13 cellular contexts compared by ENCODE assay signal in genomic region chr3:65833761-65834505, GRCh38.
DNase-seq lines count a peak whose midpoint lies in the region; ATAC-seq and TF ChIP-seq lines count a peak whose summit lies in the region.
"Had no signal": no experiment of that assay in that cellular context is flagged by ENCODE, and none has a peak within 500 bp of the region (broad histone marks: within the 10 kb centered on the region; RNA-seq: fewer than 3 reads in every experiment).

No MANE protein-coding gene starts in this region.

- no peaks in the 10 kb centered on the region for H3K9me3 Mint-ChIP-seq in T-helper 2 cell treated with Interferon-gamma antibody and Interleukin-4, amounts not matched to agents 5 μg/mL and 100 μg/mL, for 36 hours

- peaks cover 33% of the 10 kb centered on the region for H3K4me1 ChIP-seq in HUES64 (ENCODE audit: insufficient read depth, low read length)
- peaks cover 41% of the 10 kb centered on the region for H3K4me1 ChIP-seq in mammary epithelial cell (ENCODE audit: insufficient read depth, low read length)
- peaks cover 5% of the 10 kb centered on the region for H3K4me1 ChIP-seq in right cardiac atrium (ENCODE audit: control insufficient read depth, insufficient read depth, low read length)
- H3K4me1 ChIP-seq in ovary (ENCODE audit: insufficient read depth), result no peaks in the 10 kb centered on the region

- peak overlapping the region; percentile 33 for H2AFZ ChIP-seq in mammary epithelial cell (ENCODE audit: low read depth, low read length)

- CTCF ChIA-PET in BJ (lab: Yijun Ruan, JAX) (interaction anchor here (0.6 to 2.6 kb wide), 5 partner anchors 9 to 301 kb away, joined by 3 to 8 read pairs (median 3); no protein-coding TSS in a partner anchor), mammary epithelial cell (lab: Charles Lee; ENCODE audit: low non-redundant PET) (interaction anchor here (0.6 kb wide), 2 partner anchors 22 to 51 kb away, joined by 3 read pairs; no protein-coding TSS in a partner anchor)

- TF ChIP-seq POLR2A in ovary (IDR thresholded peaks at IDR 0.05), result no peak

- H3K36me3 ChIP-seq in BJ (ENCODE audit: control insufficient read depth, insufficient read depth, low read length) (no peaks in the 10 kb centered on the region), HUES64 (ENCODE audit: insufficient read depth, low read length) (no peaks in the 10 kb centered on the region), mammary epithelial cell (ENCODE audit: insufficient read depth, low read length) (no peaks in the 10 kb centered on the region), ovary (no peaks in the 10 kb centered on the region)

- no peaks in the 10 kb centered on the region for H3K4me1 Mint-ChIP-seq in T-helper 2 cell treated with Interferon-gamma antibody and Interleukin-4, amounts not matched to agents 5 μg/mL and 100 μg/mL, for 36 hours (ENCODE audit: low read depth)

- H3K27me3 Mint-ChIP-seq in T-helper 2 cell treated with Interferon-gamma antibody and Interleukin-4, amounts not matched to agents 5 μg/mL and 100 μg/mL, for 36 hours (ENCODE audit: low read depth), result no peaks in the 10 kb centered on the region

- WGBS in HUES64, result 74% methylated on average over 2 of the region's 2 CpGs
- WGBS in mammary epithelial cell (ENCODE audit: low coverage, missing lambda C conversion rate), result 29% methylated on average over 2 of the region's 2 CpGs
- 51% methylated on average over 2 of the region's 2 CpGs for WGBS in right cardiac atrium
- WGBS in ovary, 3 donors, result 49 to 54% (median 52%) methylated on average over 2 of the region's 2 CpGs

- no peak overlapping the region for H3K4me3 Mint-ChIP-seq in T-helper 2 cell treated with Interferon-gamma antibody and Interleukin-4, amounts not matched to agents 5 μg/mL and 100 μg/mL, for 36 hours
- H3K4me3 Mint-ChIP-seq: CD14-positive monocyte had no signal

- in situ Hi-C loops in mammary epithelial cell (cut with MboI; ENCODE audit: low sequenced_read_pairs in 2 of 2), result no loop called here

- intact Hi-C loops in mammary epithelial cell (cut with micrococcal nuclease), result loop anchor here (5.0 kb wide), 1 partner anchor 203 kb away; the partner anchor contains the start of gene MAGI1
- intact Hi-C loops in right cardiac atrium (cut with DNase I), result no loop called here
- intact Hi-C loops in ovary (cut with DNase I), result no loop called here

- ATAC-seq in right cardiac atrium, result no peak

- H3K9me3 ChIP-seq in HUES64 (ENCODE audit: insufficient read depth, low read depth, low read length) (no peaks in the 10 kb centered on the region), mammary epithelial cell (replicated peaks; ENCODE audit: insufficient read depth, low read length) (no peaks in the 10 kb centered on the region), right cardiac atrium (ENCODE audit: control insufficient read depth, low read length) (no peaks in the 10 kb centered on the region), ovary (no peaks in the 10 kb centered on the region)

- H3K27ac Mint-ChIP-seq in T-helper 2 cell treated with Interferon-gamma antibody and Interleukin-4, amounts not matched to agents 5 μg/mL and 100 μg/mL, for 36 hours, result no peak overlapping the region
- H3K27ac Mint-ChIP-seq: CD14-positive monocyte had no signal

- H3K27me3 ChIP-seq in BJ (ENCODE audit: control insufficient read depth, insufficient read depth, low read length) (no peaks in the 10 kb centered on the region), HUES64 (ENCODE audit: insufficient read depth, low read length) (no peaks in the 10 kb centered on the region), mammary epithelial cell (ENCODE audit: insufficient read depth, low read length) (no peaks in the 10 kb centered on the region), right cardiac atrium (ENCODE audit: control insufficient read depth, insufficient read depth) (no peaks in the 10 kb centered on the region), ovary (no peaks in the 10 kb centered on the region)
- H3K27me3 ChIP-seq: dorsolateral prefrontal cortex had no signal

- H4K20me1 ChIP-seq in mammary epithelial cell (ENCODE audit: insufficient read depth, low read length), result no peaks in the 10 kb centered on the region

- H3K36me3 Mint-ChIP-seq in T-helper 2 cell treated with Interferon-gamma antibody and Interleukin-4, amounts not matched to agents 5 μg/mL and 100 μg/mL, for 36 hours (ENCODE audit: low read depth), result no peaks in the 10 kb centered on the region
- H3K36me3 Mint-ChIP-seq: CD14-positive monocyte had no signal

- H3K4me3 ChIP-seq in BJ (ENCODE audit: low read depth, low read length) (no peak overlapping the region), HUES64 (ENCODE audit: low read length) (no peak overlapping the region), mammary epithelial cell (replicated peaks in 1 of 3; ENCODE audit: insufficient read depth in 1 of 3, low read depth in 2 of 3, low read length in 3 of 3) (no peak overlapping the region), right cardiac atrium (ENCODE audit: low read length) (no peak overlapping the region), ovary (no peak overlapping the region)
- H3K4me3 ChIP-seq: dorsolateral prefrontal cortex, skin epidermis had no signal

- BruUV-seq in mammary epithelial cell (replicated peaks; lab: Mats Ljungman, UMichigan), result no TSS peak

- dilution Hi-C loops in mammary epithelial cell (cut with HindIII; ENCODE audit: low sequenced_read_pairs), result loop anchor here (5.0 kb wide), 1 partner anchor 83 kb away; no protein-coding TSS in a partner anchor

- no peaks in the 10 kb centered on the region for H3K79me2 ChIP-seq in mammary epithelial cell (ENCODE audit: insufficient read depth, low read length)

- H3K9ac ChIP-seq in HUES64 (ENCODE audit: low read depth, low read length) (0 out of 2 replicates have a peak overlapping the region, but pooled peaks have one; percentile 7), mammary epithelial cell (ENCODE audit: insufficient read depth, low read length) (peak overlapping the region; percentile 1)

- TF ChIP-seq CTCF in BJ (IDR thresholded peaks at IDR 0.05; ENCODE audit: insufficient read depth, low read depth, low read length) (no peak), mammary epithelial cell (conservative IDR thresholded peaks at IDR 0.05 in 1 of 2, IDR thresholded peaks at IDR 0.05 in 1 of 2; ENCODE audit: extremely low read depth in 1 of 2, insufficient read depth in 1 of 2, low read depth in 1 of 2, low read length in 2 of 2) (no peak), ovary (IDR thresholded peaks at IDR 0.05) (no peak)

- no peak for TF ChIP-seq EP300 in ovary (IDR thresholded peaks at IDR 0.05)

- POLR2A ChIA-PET in BJ (lab: Charles Lee), result interaction anchor here (0.5 kb wide), 1 partner anchor 18 kb away, joined by 5 read pairs; no protein-coding TSS in a partner anchor

- DNase-seq in BJ (ENCODE audit: low read depth) (peak; percentile 31), mammary epithelial cell (peak; percentile 70), kidney glomerular epithelial cell (lab: John Stamatoyannopoulos, UW) (peak; percentile 63), right cardiac atrium (no peak), ovary (no peak), hippocampal formation (lab: John Stamatoyannopoulos, UW) (no peak)
- no peak for DNase-seq in T-helper 2 cell treated with Interferon-gamma antibody and Interleukin-4, amounts not matched to agents 5 μg/mL and 100 μg/mL, for 36 hours (ENCODE audit: low spot score)
- DNase-seq: activated CD4-positive, alpha-beta T cell treated with anti-CD3 and anti-CD28 coated beads, Interleukin-2, amount 50 U/mL, for 48 hours; dorsolateral prefrontal cortex; NCI-H1105 treated with DMSO at 0.1 percent for 48 hours had no signal

- peak overlapping the region; percentile 64 for H3K4me2 ChIP-seq in mammary epithelial cell (ENCODE audit: insufficient read depth, low read depth, low read length)

- H3K27ac ChIP-seq in HUES64 (ENCODE audit: low read depth, low read length) (no peak overlapping the region), mammary epithelial cell (ENCODE audit: insufficient read depth, low read depth, low read length) (peak overlapping the region; percentile 47), right cardiac atrium (ENCODE audit: low read length) (no peak overlapping the region), ovary (no peak overlapping the region)
- H3K27ac ChIP-seq: dorsolateral prefrontal cortex had no signal

Comparison
In these comparisons a context has a peak if more than half of its experiments do, and no peak if none do; other contexts are left out.
1. DNase-seq: peak in BJ (single experiment), mammary epithelial cell (single experiment) and kidney glomerular epithelial cell (single experiment); none in right cardiac atrium (0 of 3), T-helper 2 cell treated with Interferon-gamma antibody and Interleukin-4, amounts not matched to agents 5 μg/mL and 100 μg/mL, for 36 hours (single experiment), ovary (0 of 5) and hippocampal formation (0 of 2).